In the genomic region with DNA sequence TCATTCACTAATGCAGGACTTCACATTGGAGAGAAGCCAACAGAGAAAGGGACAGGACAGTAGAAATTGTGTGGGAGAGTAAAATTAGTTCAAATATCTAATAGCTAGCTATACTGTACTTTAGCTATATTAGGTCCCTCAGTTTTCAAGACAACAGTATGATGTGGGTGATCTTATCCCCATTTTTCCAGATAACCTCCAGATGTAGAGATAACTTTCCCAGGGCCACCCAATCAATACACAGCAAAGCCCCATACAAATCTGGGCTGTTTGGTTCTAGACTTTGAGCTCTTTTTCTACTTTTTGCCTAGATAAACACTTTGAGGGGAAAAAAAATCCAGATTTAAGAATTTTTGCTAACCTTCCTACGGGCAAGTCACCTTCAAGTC, we compare ENCODE assay signal across 8 cellular contexts. TPM values are rescaled to one million over a fixed set of nuclear protein-coding genes. Genes with fewer than 3 reads are reported as not detected.
DNase-seq lines count a peak whose midpoint lies in the region; ATAC-seq and TF ChIP-seq lines count a peak whose summit lies in the region.

No MANE protein-coding gene starts in this region.

- peaks cover 2% of the 10 kb centered on the region for H3K36me3 Mint-ChIP-seq in T-cell

- no peaks in the 10 kb centered on the region for H3K9me2 ChIP-seq in GM23248 (ENCODE audit: insufficient read depth)

- H3K27me3 Mint-ChIP-seq in T-cell, result peaks cover 0 to 1% of the 10 kb centered on the region in 2 donors

- H3K79me2 ChIP-seq in GM23248 (ENCODE audit: insufficient read depth), result peaks cover 37% of the 10 kb centered on the region

- H3K4me3 Mint-ChIP-seq in T-cell, result peak overlapping the region; percentile 89 to 96 (median 96)

- H2AFZ ChIP-seq in GM23248, result peak overlapping the region; percentile 95

- no peak for DNase-seq in GM23248
- no peak for DNase-seq in T-cell
- no peak for DNase-seq in foreskin fibroblast
- no peak for DNase-seq in occipital lobe (lab: John Stamatoyannopoulos, UW)
- no peak for DNase-seq in medulla oblongata (ENCODE audit: extremely low spot score)

- WGBS in GM23248 (ENCODE audit: low coverage in 1 of 2, low lambda C conversion rate in 2 of 2, missing lambda C conversion rate in 2 of 2), 2 experiments, result 0 to 5% methylated on average over 1 of the region's 1 CpG

- in situ Hi-C loops in GM23248 (cut with MboI), result no loop called here

- TF ChIP-seq CTCF in foreskin fibroblast (IDR thresholded peaks at IDR 0.05; ENCODE audit: low read depth, low read length), result no peak

- CTCF ChIA-PET in T-cell (lab: Charles Lee), result interaction anchor here in 1 of 2 donors (1.5 to 1.7 kb wide), 2 partner anchors 25 to 57 kb away, joined by 8 to 14 read pairs; no protein-coding TSS in a partner anchor

- peak overlapping the region; percentile 96 for H3K27ac ChIP-seq in GM23248
- H3K27ac ChIP-seq in skeletal muscle tissue (ENCODE audit: low read depth, low read length), result peak overlapping the region; percentile 99

- no peaks in the 10 kb centered on the region for H3K9me3 ChIP-seq in GM23248 (ENCODE audit: low read depth)
- no peaks in the 10 kb centered on the region for H3K9me3 ChIP-seq in skeletal muscle tissue (ENCODE audit: control insufficient read depth in 3 of 3, low read length in 3 of 3)

- no peak for ATAC-seq in T-cell (replicated peaks in 1 of 4)
- no peak for ATAC-seq in HG03139 (IDR thresholded peaks at IDR 0.05; ENCODE audit: unreplicated experiment)
- ATAC-seq in GM21619 (IDR thresholded peaks at IDR 0.05; ENCODE audit: unreplicated experiment), result no peak

- peaks cover 26% of the 10 kb centered on the region for H3F3A ChIP-seq in GM23248 (ENCODE audit: insufficient read depth)

- POLR2A ChIA-PET in T-cell (lab: Charles Lee), result interaction anchor here (0.7 to 1.8 kb wide), 2 partner anchors 57 to 111 kb away, joined by 3 to 16 read pairs; no protein-coding TSS in a partner anchor

- peak overlapping the region; percentile 76 for H3K4me2 ChIP-seq in GM23248 (ENCODE audit: unreplicated experiment)

- peaks cover 7 to 27% (median 13%) of the 10 kb centered on the region in 3 donors for H3K9me3 Mint-ChIP-seq in T-cell

- H3K9ac ChIP-seq in GM23248 (peak overlapping the region; percentile 94), skeletal muscle tissue (ENCODE audit: low read depth in 1 of 3, low read length in 3 of 3) (peak overlapping the region; percentile 87 to 98 (median 98))

- peak overlapping the region; percentile 79 to 88 for H3K27ac Mint-ChIP-seq in T-cell

- H3K4me3 ChIP-seq in GM23248 (peak overlapping the region; percentile 79), foreskin fibroblast (ENCODE audit: low read depth in 1 of 2, low read length in 2 of 2) (peak overlapping the region; percentile 72 to 98), skeletal muscle tissue (ENCODE audit: low read length in 3 of 3) (peak overlapping the region; percentile 80 to 100 (median 94))

- no peaks in the 10 kb centered on the region for H4K20me1 ChIP-seq in GM23248 (ENCODE audit: insufficient read depth)

- H3K27me3 ChIP-seq in GM23248 (replicated peaks; ENCODE audit: insufficient read depth), result no peaks in the 10 kb centered on the region
- no peaks in the 10 kb centered on the region for H3K27me3 ChIP-seq in skeletal muscle tissue (ENCODE audit: control insufficient read depth in 3 of 3, insufficient read depth in 3 of 3, low read length in 3 of 3)

- H3K4me1 Mint-ChIP-seq in T-cell, result peaks cover 14 to 22% (median 17%) of the 10 kb centered on the region in 3 donors

- H3K4me1 ChIP-seq in GM23248 (ENCODE audit: insufficient read depth) (peaks cover 23% of the 10 kb centered on the region), skeletal muscle tissue (ENCODE audit: control insufficient read depth in 3 of 3, insufficient read depth in 3 of 3, low read length in 3 of 3) (peaks cover 6 to 20% (median 17%) of the 10 kb centered on the region in 3 donors)

- H3K36me3 ChIP-seq in GM23248 (ENCODE audit: low read depth), result peaks cover 10% of the 10 kb centered on the region
- peaks cover 0 to 7% (median 6%) of the 10 kb centered on the region in 3 donors for H3K36me3 ChIP-seq in skeletal muscle tissue (ENCODE audit: control insufficient read depth in 3 of 3, insufficient read depth in 3 of 3, low read length in 3 of 3)

RNA-seq across cellular contexts. Expression of gene CLDN12, which starts 0.5 kb away (rescaled TPM):
- 35.6 and 38.3 TPM in 2 replicates for total RNA-seq in GM23248 (2014; rRNA removed; shearing (Covaris generic))
- 24.1 and 24.3 TPM in 2 replicates for polyA plus RNA-seq in GM23248 (2016; fragmentation: Nextera tagmentation; extraction: Ambion mirVana)
- total RNA-seq in T-cell (1 to 10 TPM; 1.8 to 3.7 (median 2.3) TPM), skeletal muscle tissue (15.7 TPM), occipital lobe (60.8 TPM)

RNA-seq across cellular contexts. Expression of gene GTPBP10, which starts 56.3 kb away (rescaled TPM):
- 15.0 and 24.5 TPM in 2 replicates for total RNA-seq in GM23248 (2014; rRNA removed; shearing (Covaris generic))
- 21.8 and 24.6 TPM in 2 replicates for polyA plus RNA-seq in GM23248 (2016; fragmentation: Nextera tagmentation; extraction: Ambion mirVana)
- 10 to 100 TPM; 18.4 to 31.8 (median 29.7) TPM for total RNA-seq in T-cell
- total RNA-seq in skeletal muscle tissue, result 9.4 TPM
- 27.5 TPM for total RNA-seq in occipital lobe
